Comparison of ENCODE assay signal across 8 cellular contexts in genomic region chr19:45863840-45864628, GRCh38. TPM values are rescaled to one million over a fixed set of nuclear protein-coding genes. Genes with fewer than 3 reads are reported as not detected.
A peak's percentile ranks its signal among the peaks of the same experiment; 100 is the strongest.
DNase-seq lines count a peak whose midpoint lies in the region; ATAC-seq and TF ChIP-seq lines count a peak whose summit lies in the region.

TSS of gene FOXA3 (plus strand) at chr19:45864326. CDS start at chr19:45864457, 131 bp downstream.

- peaks cover 8% of the 10 kb centered on the region for H3K36me3 Mint-ChIP-seq in activated CD4-positive, alpha-beta T cell treated with anti-CD3 and anti-CD28 coated beads for 36 hours (ENCODE audit: low read depth)
- peaks cover 6% of the 10 kb centered on the region for H3K36me3 Mint-ChIP-seq in endothelial cell (ENCODE audit: low read depth, unreplicated experiment)

- intact Hi-C loops in activated CD4-positive, alpha-beta T cell treated with anti-CD3 and anti-CD28 coated beads for 36 hours (cut with DNase I, micrococcal nuclease): loop anchor here (1.0 to 5.0 kb wide), 22 partner anchors 12 to 987 kb away; partner anchors contain the start of genes CCDC61 (in 2 of the 2), DMWD (in 2 of the 2), IRF2BP1 (in 2 of the 2) and MYPOP (in 2 of the 2)

- POLR2A ChIA-PET in activated CD4-positive, alpha-beta T cell treated with anti-CD3 and anti-CD28 coated beads for 36 hours (lab: Charles Lee): interaction anchor here (0.6 to 2.3 kb wide), 7 partner anchors 11 to 131 kb away, joined by 3 to 23 read pairs (median 4); partner anchors contain the start of genes CCDC61 and IRF2BP1

- CTCF ChIA-PET in activated CD4-positive, alpha-beta T cell treated with anti-CD3 and anti-CD28 coated beads for 36 hours (lab: Charles Lee): interaction anchor here (0.6 to 6.6 kb wide), 14 partner anchors 21 to 570 kb away, joined by 3 to 84 read pairs (median 4); partner anchors contain the start of genes CCDC61, IRF2BP1, MYPOP and SIX5

- ATAC-seq in activated CD4-positive, alpha-beta T cell treated with anti-CD3 and anti-CD28 coated beads for 36 hours: peak; percentile 34

- 1 to 5% methylated on average over 29 to 32 of the region's 71 CpGs for WGBS in tibial nerve, 2 donors

- peak within 1 kb of the TSS; percentile 95 for H3K27ac Mint-ChIP-seq in activated CD4-positive, alpha-beta T cell treated with anti-CD3 and anti-CD28 coated beads for 36 hours
- H3K27ac Mint-ChIP-seq in endothelial cell (ENCODE audit: unreplicated experiment): peak within 1 kb of the TSS; percentile 89

- TF ChIP-seq CTCF in endothelial cell (IDR thresholded peaks at IDR 0.05; ENCODE audit: unreplicated experiment): peak; percentile 71
- peak; percentile 40 to 61 (median 51) for TF ChIP-seq CTCF in tibial nerve (IDR thresholded peaks at IDR 0.05)

- H3K36me3 ChIP-seq in muscle layer of duodenum (ENCODE audit: control insufficient read depth in 1 of 2, insufficient read depth in 2 of 2, low read length in 2 of 2) (peaks cover 0 to 4% of the 10 kb centered on the region in 2 donors), tibial nerve (peaks cover 0 to 17% (median 7%) of the 10 kb centered on the region in 3 donors)

- peak within 1 kb of the TSS; percentile 14 for H3K27ac ChIP-seq in muscle layer of duodenum (ENCODE audit: low read length)
- no peak within 1 kb of the TSS for H3K27ac ChIP-seq in tibial nerve

- peak within 1 kb of the TSS; percentile 62 to 65 for H3K4me3 ChIP-seq in muscle layer of duodenum (ENCODE audit: low read depth in 1 of 2, low read length in 2 of 2)
- peak within 1 kb of the TSS; percentile 23 to 97 (median 94) for H3K4me3 ChIP-seq in tibial nerve

- peak; percentile 84 for DNase-seq in activated CD4-positive, alpha-beta T cell treated with anti-CD3 and anti-CD28 coated beads for 36 hours
- no peak for DNase-seq in activated CD4-positive, alpha-beta T cell treated with anti-CD3 and anti-CD28 coated beads for 1 hour
- DNase-seq in M059J (ENCODE audit: low read depth) (peak; percentile 53), endothelial cell (ENCODE audit: low spot score) (peak; percentile 71), tibial nerve (ENCODE audit: low spot score in 2 of 2) (no peak), superior temporal gyrus (ENCODE audit: extremely low spot score) (no peak)
- DNase-seq in activated CD4-positive, alpha-beta T cell treated with anti-CD3 and anti-CD28 coated beads, Interleukin-2, amount 50 U/mL, for 48 hours: peak; percentile 69 to 74

- peak within 1 kb of the TSS; percentile 87 for H3K4me3 Mint-ChIP-seq in activated CD4-positive, alpha-beta T cell treated with anti-CD3 and anti-CD28 coated beads for 36 hours
- peak within 1 kb of the TSS; percentile 97 for H3K4me3 Mint-ChIP-seq in endothelial cell (ENCODE audit: unreplicated experiment)

- H3K9me3 Mint-ChIP-seq in activated CD4-positive, alpha-beta T cell treated with anti-CD3 and anti-CD28 coated beads for 36 hours (ENCODE audit: low read depth): no peaks in the 10 kb centered on the region
- no peaks in the 10 kb centered on the region for H3K9me3 Mint-ChIP-seq in endothelial cell (ENCODE audit: unreplicated experiment)

- H3K4me1 Mint-ChIP-seq in activated CD4-positive, alpha-beta T cell treated with anti-CD3 and anti-CD28 coated beads for 36 hours: peaks cover 24% of the 10 kb centered on the region
- H3K4me1 Mint-ChIP-seq in endothelial cell (ENCODE audit: unreplicated experiment): peaks cover 18% of the 10 kb centered on the region

- H3K27me3 ChIP-seq in muscle layer of duodenum (ENCODE audit: low read depth, low read length) (peaks cover 14% of the 10 kb centered on the region), tibial nerve (peaks cover 2 to 31% of the 10 kb centered on the region in 2 donors)

- peaks cover 17% of the 10 kb centered on the region for H3K27me3 Mint-ChIP-seq in activated CD4-positive, alpha-beta T cell treated with anti-CD3 and anti-CD28 coated beads for 36 hours
- H3K27me3 Mint-ChIP-seq in endothelial cell (ENCODE audit: unreplicated experiment): peaks cover 14% of the 10 kb centered on the region

- H3K9me3 ChIP-seq in muscle layer of duodenum (ENCODE audit: control insufficient read depth in 1 of 2, low read length in 2 of 2) (no peaks in the 10 kb centered on the region), tibial nerve (no peaks in the 10 kb centered on the region)

- no peak for TF ChIP-seq EP300 in tibial nerve (IDR thresholded peaks at IDR 0.05)

- H3K4me1 ChIP-seq in muscle layer of duodenum (ENCODE audit: control insufficient read depth in 1 of 2, insufficient read depth in 2 of 2, low read length in 2 of 2) (peaks cover 3 to 23% of the 10 kb centered on the region in 2 donors), tibial nerve (peaks cover 0 to 34% (median 21%) of the 10 kb centered on the region in 4 donors)

- no peak for TF ChIP-seq POLR2A in tibial nerve (IDR thresholded peaks at IDR 0.05)

RNA-seq across cellular contexts. Expression of gene FOXA3, which starts in this region (rescaled TPM):
- under 1 TPM; 0.40 to 0.62 TPM for total RNA-seq in activated CD4-positive, alpha-beta T cell treated with anti-CD3 and anti-CD28 coated beads for 36 hours
- 0.27 TPM in 1 of 2 replicates, not detected in the other for total RNA-seq in M059J (2014; rRNA removed; shearing (Covaris generic))
- total RNA-seq in endothelial cell (ENCODE audit: unreplicated experiment) (1.1 TPM), tibial nerve (not detected)

Comparison
In these comparisons a context has a peak if more than half of its experiments do, and no peak if none do; other contexts are left out.
1. DNase-seq: peak in activated CD4-positive, alpha-beta T cell treated with anti-CD3 and anti-CD28 coated beads, Interleukin-2, amount 50 U/mL, for 48 hours (2 of 2) and endothelial cell (single experiment); none in activated CD4-positive, alpha-beta T cell treated with anti-CD3 and anti-CD28 coated beads for 1 hour (single experiment), tibial nerve (0 of 2) and superior temporal gyrus (single experiment).
2. Peak in DNase-seq and ATAC-seq in activated CD4-positive, alpha-beta T cell treated with anti-CD3 and anti-CD28 coated beads for 36 hours; RNA of the gene not detected or under 1 TPM.
3. Peak in DNase-seq in M059J; RNA of the gene not detected or under 1 TPM.